ENCODE assay signal across 2 cellular contexts in genomic region chrX:39263946-39264483, GRCh38.
A peak's percentile ranks its signal among the peaks of the same experiment; 100 is the strongest.
TF ChIP-seq lines count a peak whose summit lies in the region.

No MANE protein-coding gene starts in this region.

TF ChIP-seq in HepG2, 621 proteins besides CTCF, POLR2A, EP300 and RAD21:
- TF ChIP-seq MAFF (IDR thresholded peaks at IDR 0.05; ENCODE audit: low read depth, low read length), result peak; percentile 54
- peak in 1 of 2 experiments; percentile 78; a peak in 3 of 4 replicates for TF ChIP-seq MAFK (conservative IDR thresholded peaks at IDR 0.05 in 1 of 2, IDR thresholded peaks at IDR 0.05 in 1 of 2; ENCODE audit: low read length in 2 of 2)
- no peak for TF ChIP-seq ZNF232 (CRISPR knock-in tag; IDR thresholded peaks at IDR 0.05; ENCODE audit: borderline replicate concordance)

TF ChIP-seq in K562, 482 proteins besides CTCF, POLR2A, EP300 and RAD21:
- TF ChIP-seq MAFF (IDR thresholded peaks at IDR 0.05; ENCODE audit: low read length) (peak; percentile 54), MAFK (IDR thresholded peaks at IDR 0.05; ENCODE audit: low read length) (peak; percentile 57; the same call in 1 of the 2 replicates), ZNF316 (IDR thresholded peaks at IDR 0.05) (peak; percentile 54; the same call in 1 of the 2 replicates), ILK (tag; IDR thresholded peaks at IDR 0.05; ENCODE audit: borderline replicate concordance, low read depth) (no peak), ZNF184 (CRISPR knock-in tag; IDR thresholded peaks at IDR 0.05) (no peak)
